ENCODE assay signal across 22 cellular contexts in genomic region chr4:77009511-77010120, GRCh38.
DNase-seq lines count a peak whose midpoint lies in the region; ATAC-seq, FAIRE-seq and TF ChIP-seq lines count a peak whose summit lies in the region.
"Had no signal": no experiment of that assay in that cellular context is flagged by ENCODE, and none has a peak within 500 bp of the region (broad histone marks: within the 10 kb centered on the region; RNA-seq: fewer than 3 reads in every experiment).

No MANE protein-coding gene starts in this region.

- no peaks in the 10 kb centered on the region for H3K27me3 ChIP-seq in CD4-positive, alpha-beta memory T cell (ENCODE audit: insufficient read depth, low read length)
- H3K27me3 ChIP-seq in endothelial cell of umbilical vein (ENCODE audit: control insufficient read depth in 2 of 2, insufficient read depth in 2 of 2, low read length in 2 of 2) (no peaks in the 10 kb centered on the region), osteoblast (ENCODE audit: insufficient read depth, low read length) (no peaks in the 10 kb centered on the region)
- H3K27me3 ChIP-seq: neural progenitor cell, uterus had no signal

- H3K4me2 ChIP-seq in endothelial cell of umbilical vein (ENCODE audit: insufficient read depth, low read length), result peak overlapping the region; percentile 94
- no peak overlapping the region for H3K4me2 ChIP-seq in osteoblast (ENCODE audit: insufficient read depth, low read length)
- H3K4me2 ChIP-seq: neural progenitor cell had no signal

- no peak overlapping the region for H2AFZ ChIP-seq in endothelial cell of umbilical vein (ENCODE audit: low read depth, low read length)
- no peak overlapping the region for H2AFZ ChIP-seq in osteoblast (ENCODE audit: low read length)
- H2AFZ ChIP-seq: neural progenitor cell had no signal

- peak overlapping the region in 6 of 7 donors; percentile 46 to 89 (median 74) for H3K27ac Mint-ChIP-seq in CD4-positive, alpha-beta memory T cell
- H3K27ac Mint-ChIP-seq: activated CD4-positive, alpha-beta memory T cell treated with anti-CD3 and anti-CD28 coated beads for 36 hours; activated naive CD8-positive, alpha-beta T cell treated with anti-CD3 and anti-CD28 coated beads, Interleukin-2, amount 50 U/mL, for 24 hours; neural progenitor cell had no signal

- H3K9me3 Mint-ChIP-seq in CD4-positive, alpha-beta memory T cell, result no peaks in the 10 kb centered on the region
- H3K9me3 Mint-ChIP-seq: activated CD4-positive, alpha-beta memory T cell treated with anti-CD3 and anti-CD28 coated beads for 36 hours; activated naive CD8-positive, alpha-beta T cell treated with anti-CD3 and anti-CD28 coated beads, Interleukin-2, amount 50 U/mL, for 24 hours; CD8-positive, alpha-beta memory T cell; neural progenitor cell had no signal

- H3K9me3 ChIP-seq in CD4-positive, alpha-beta memory T cell (ENCODE audit: control insufficient read depth in 1 of 2, low read length in 2 of 2), result no peaks in the 10 kb centered on the region
- no peaks in the 10 kb centered on the region for H3K9me3 ChIP-seq in endothelial cell of umbilical vein (replicated peaks; ENCODE audit: control insufficient read depth, insufficient read depth, low read length)
- H3K9me3 ChIP-seq in osteoblast (ENCODE audit: low read depth, low read length), result no peaks in the 10 kb centered on the region
- H3K9me3 ChIP-seq: psoas muscle, uterus had no signal

- TF ChIP-seq CTCF in endothelial cell of umbilical vein (IDR thresholded peaks at IDR 0.05; ENCODE audit: extremely low read depth in 1 of 2, insufficient read depth in 1 of 2, low read depth in 1 of 2, low read length in 2 of 2) (no peak), osteoblast (IDR thresholded peaks at IDR 0.05; ENCODE audit: extremely low read depth, low read depth, low read length) (no peak)

- no peaks in the 10 kb centered on the region for H3K27me3 Mint-ChIP-seq in CD4-positive, alpha-beta memory T cell
- H3K27me3 Mint-ChIP-seq: activated CD4-positive, alpha-beta memory T cell treated with anti-CD3 and anti-CD28 coated beads for 36 hours; activated naive CD8-positive, alpha-beta T cell treated with anti-CD3 and anti-CD28 coated beads, Interleukin-2, amount 50 U/mL, for 24 hours; CD8-positive, alpha-beta memory T cell had no signal

- dilution Hi-C loops in endothelial cell of umbilical vein (cut with MboI; ENCODE audit: extremely low pct_ligation_motif_present, low sequenced_read_pairs), result no loop called here

- no peak for TF ChIP-seq POLR2A in endothelial cell of umbilical vein (IDR thresholded peaks at IDR 0.05; ENCODE audit: low read depth, low read length)

- H4K20me1 ChIP-seq in endothelial cell of umbilical vein (replicated peaks; ENCODE audit: control insufficient read depth, extremely low read depth, insufficient read depth, low read length) (no peaks in the 10 kb centered on the region), osteoblast (ENCODE audit: insufficient read depth, low read length) (peaks cover 7% of the 10 kb centered on the region)

- H3K9me1 ChIP-seq in endothelial cell of umbilical vein (replicated peaks; ENCODE audit: control insufficient read depth, extremely low read depth, insufficient read depth, low read length), result no peaks in the 10 kb centered on the region

- H3K4me1 Mint-ChIP-seq in CD4-positive, alpha-beta memory T cell, result peaks cover 36 to 74% (median 56%) of the 10 kb centered on the region in 4 donors

- H3K36me3 Mint-ChIP-seq in CD4-positive, alpha-beta memory T cell, result peaks cover 9 to 12% of the 10 kb centered on the region in 2 donors

- H3K4me3 ChIP-seq in CD4-positive, alpha-beta memory T cell (ENCODE audit: low read length in 2 of 2), result no peak overlapping the region
- no peak overlapping the region for H3K4me3 ChIP-seq in endothelial cell of umbilical vein (replicated peaks in 1 of 3; ENCODE audit: insufficient read depth in 1 of 3, low read depth in 1 of 3, low read length in 3 of 3)
- no peak overlapping the region for H3K4me3 ChIP-seq in osteoblast (ENCODE audit: insufficient read depth, low read length)
- H3K4me3 ChIP-seq: neural progenitor cell, psoas muscle, SK-N-MC, uterus had no signal

- peak overlapping the region; percentile 85 for H3K9ac ChIP-seq in endothelial cell of umbilical vein (replicated peaks; ENCODE audit: extremely low read depth, insufficient read depth, low read length)
- H3K9ac ChIP-seq: neural progenitor cell had no signal

- H3K27ac ChIP-seq in CD4-positive, alpha-beta memory T cell (ENCODE audit: low read depth, low read length), result no peak overlapping the region
- H3K27ac ChIP-seq in endothelial cell of umbilical vein (ENCODE audit: insufficient read depth, low read depth, low read length) (peak overlapping the region; percentile 100), osteoblast (ENCODE audit: low read depth, low read length) (peak overlapping the region; percentile 89)
- H3K27ac ChIP-seq: neural progenitor cell, psoas muscle, SK-N-MC, uterus had no signal

- H3K4me3 Mint-ChIP-seq in CD4-positive, alpha-beta memory T cell, result peak overlapping the region in 4 of 8 donors; percentile 33 to 51 (median 38)
- H3K4me3 Mint-ChIP-seq: activated CD4-positive, alpha-beta memory T cell treated with anti-CD3 and anti-CD28 coated beads for 36 hours; activated naive CD8-positive, alpha-beta T cell treated with anti-CD3 and anti-CD28 coated beads, Interleukin-2, amount 50 U/mL, for 24 hours; CD8-positive, alpha-beta memory T cell; neural progenitor cell had no signal

- POLR2A ChIA-PET in CD4-positive, alpha-beta memory T cell (lab: Charles Lee; ENCODE audit: partially characterized antibody), result interaction anchor here (0.9 to 1.6 kb wide), 3 partner anchors 20 to 37 kb away, joined by 3 to 11 read pairs (median 4); no protein-coding TSS in a partner anchor
- POLR2A ChIA-PET in endothelial cell of umbilical vein (lab: Charles Lee), result interaction anchor here (5.0 kb wide), 1 partner anchor 59 kb away, joined by 24 read pairs; the partner anchor contains the start of gene SEPTIN11

- DNase-seq in CD4-positive, alpha-beta memory T cell, result no peak
- DNase-seq in endothelial cell of umbilical vein (ENCODE audit: low read depth, low spot score), result peak; percentile 36
- no peak for DNase-seq in osteoblast (ENCODE audit: insufficient read length, low spot score, missing footprints)
- no peak for DNase-seq in cerebellar nuclear complex (lab: John Stamatoyannopoulos, UW)
- no peak for DNase-seq in stimulated activated naive CD4-positive, alpha-beta T cell treated with Interleukin-2 at 50 U/mL for 16 hours (lab: John Stamatoyannopoulos, UW)
- no peak for DNase-seq in D341Med (ENCODE audit: low spot score)
- no peak for DNase-seq in NCI-H1694 (lab: John Stamatoyannopoulos, UW)
- DNase-seq: activated CD4-positive, alpha-beta memory T cell treated with anti-CD3 and anti-CD28 coated beads for 36 hours; activated naive CD8-positive, alpha-beta T cell treated with anti-CD3 and anti-CD28 coated beads, Interleukin-2, amount 50 U/mL, for 24 hours; CD8-positive, alpha-beta memory T cell; DND-41; NCI-H1105 treated with DMSO at 0.1 percent for 48 hours; NCI-H510A; psoas muscle; stimulated activated CD4-positive, alpha-beta T cell treated with anti-CD3 and anti-CD28 coated beads, Interleukin-1b, Interleukin-23, amount 100 ng/mL, for 48 hours; uterus had no signal

- peaks cover 35% of the 10 kb centered on the region for H3K4me1 ChIP-seq in CD4-positive, alpha-beta memory T cell (ENCODE audit: insufficient read depth, low read length)
- H3K4me1 ChIP-seq in endothelial cell of umbilical vein (ENCODE audit: control insufficient read depth, extremely low read depth, insufficient read depth, low read length), result peaks cover 95% of the 10 kb centered on the region
- H3K4me1 ChIP-seq in osteoblast (ENCODE audit: insufficient read depth, low read length), result peaks cover 50% of the 10 kb centered on the region
- H3K4me1 ChIP-seq: psoas muscle, uterus had no signal

- BruUV-seq in endothelial cell of umbilical vein (replicated peaks; lab: Mats Ljungman, UMichigan), result no TSS peak

- ATAC-seq in SK-N-SH treated with all-trans-retinoic acid at 6 μM for 48 hours, result peak; percentile 12; the same call in 2 of the 3 replicates
- ATAC-seq: activated naive CD8-positive, alpha-beta T cell treated with anti-CD3 and anti-CD28 coated beads, Interleukin-2, amount 50 U/mL, for 24 hours; HepG2; psoas muscle had no signal

- intact Hi-C loops in CD4-positive, alpha-beta memory T cell (cut with micrococcal nuclease), result no loop called here
- intact Hi-C loops in endothelial cell of umbilical vein (cut with micrococcal nuclease), result loop anchor here (2.0 to 5.0 kb wide), 3 partner anchors 35 to 797 kb away; partner anchors contain the start of gene SCARB2

- CTCF ChIA-PET in CD4-positive, alpha-beta memory T cell (lab: Charles Lee; ENCODE audit: partially characterized antibody), result interaction anchor here (0.9 to 1.1 kb wide), 3 partner anchors 21 to 86 kb away, joined by 3 to 4 read pairs (median 3); no protein-coding TSS in a partner anchor
- CTCF ChIA-PET in endothelial cell of umbilical vein (lab: Charles Lee), result interaction anchor here (0.7 to 1.2 kb wide), 4 partner anchors 13 to 251 kb away, joined by 3 to 5 read pairs (median 4); no protein-coding TSS in a partner anchor

- no peaks in the 10 kb centered on the region for H3K36me3 ChIP-seq in CD4-positive, alpha-beta memory T cell (ENCODE audit: insufficient read depth, low read length)
- H3K36me3 ChIP-seq in endothelial cell of umbilical vein (ENCODE audit: control insufficient read depth in 2 of 2, extremely low read depth in 1 of 2, insufficient read depth in 2 of 2, low read length in 2 of 2) (peaks cover 0 to 6% of the 10 kb centered on the region in 2 experiments), osteoblast (ENCODE audit: insufficient read depth, low read length) (peaks cover 75% of the 10 kb centered on the region)
- H3K36me3 ChIP-seq: neural progenitor cell, uterus had no signal

- H3K79me2 ChIP-seq in endothelial cell of umbilical vein (ENCODE audit: control insufficient read depth, insufficient read depth, low read length), result peaks cover 20% of the 10 kb centered on the region
- H3K79me2 ChIP-seq in osteoblast (ENCODE audit: insufficient read depth, low read length), result peaks cover 48% of the 10 kb centered on the region

- no peak for FAIRE-seq in endothelial cell of umbilical vein (lab: Jason Lieb, UNC)
- FAIRE-seq: bronchial epithelial cell, GM12892, HepG2 had no signal

TF ChIP-seq in endothelial cell of umbilical vein, 7 proteins besides CTCF, POLR2A, EP300 and RAD21:
- no peak for TF ChIP-seq MAX (IDR thresholded peaks at IDR 0.05; ENCODE audit: insufficient read depth, insufficient read length)
- TF ChIP-seq JUN (IDR thresholded peaks at IDR 0.05; ENCODE audit: borderline replicate concordance, insufficient read depth, insufficient read length, low read depth), result no peak
- TF ChIP-seq POLR2AphosphoS5 (IDR thresholded peaks at IDR 0.05; ENCODE audit: insufficient read depth, low read depth, low read length), result no peak
- TF ChIP-seq MYC (IDR thresholded peaks at IDR 0.05; ENCODE audit: low read depth, low read length), result no peak
- TF ChIP-seq GATA2 (IDR thresholded peaks at IDR 0.05; ENCODE audit: insufficient read depth, insufficient read length, low read depth, low read length), result no peak
TF ChIP-seq in endothelial cell of umbilical vein: peak in this region for 0.
